Comparison of ENCODE assay signal across 14 cellular contexts in genomic region chr9:76114144-76114543, GRCh38.
A peak's percentile ranks its signal among the peaks of the same experiment; 100 is the strongest.
DNase-seq lines count a peak whose midpoint lies in the region; ATAC-seq and TF ChIP-seq lines count a peak whose summit lies in the region.
"Had no signal": no experiment of that assay in that cellular context is flagged by ENCODE, and none has a peak within 500 bp of the region (broad histone marks: within the 10 kb centered on the region; RNA-seq: fewer than 3 reads in every experiment).

No MANE protein-coding gene starts in this region.

- H2AK5ac ChIP-seq in IMR-90 (ENCODE audit: low read depth, low read length): no peak overlapping the region

- CTCF ChIA-PET in IMR-90 (lab: Yijun Ruan, JAX): no interaction called here

- H3K27me3 ChIP-seq in IMR-90 (ENCODE audit: control insufficient read depth, insufficient read depth, low read length): no peaks in the 10 kb centered on the region
- no peaks in the 10 kb centered on the region for H3K27me3 ChIP-seq in tibial artery
- H3K27me3 ChIP-seq: BLaER1 treated with 17β-estradiol and CSF1 and Interleukin-3, amounts not matched to agents 10 nM and 100 nM; SJSA1 had no signal

- no peak overlapping the region for H3K27ac ChIP-seq in IMR-90 (ENCODE audit: insufficient read depth, low read length)
- H3K27ac ChIP-seq in tibial artery: peak overlapping the region; percentile 13 to 15
- H3K27ac ChIP-seq: BLaER1 treated with 17β-estradiol and CSF1 and Interleukin-3, amounts not matched to agents 10 nM and 100 nM; SJSA1 had no signal

- ATAC-seq in IMR-90 (ENCODE audit: low read depth): peak; percentile 64
- ATAC-seq: PC-3 had no signal

- no peak overlapping the region for H3K4ac ChIP-seq in IMR-90 (ENCODE audit: low read depth, low read length)

- H2BK5ac ChIP-seq in IMR-90 (ENCODE audit: low read depth, low read length, poor library complexity, severe bottlenecking): no peak overlapping the region

- H3K56ac ChIP-seq in IMR-90 (ENCODE audit: extremely low read depth, insufficient read depth, low read length): no peak overlapping the region

- H4K8ac ChIP-seq in IMR-90 (ENCODE audit: low read depth in 2 of 2, low read length in 2 of 2): no peak overlapping the region

- no peak overlapping the region for H3K9ac ChIP-seq in IMR-90 (ENCODE audit: low read depth, low read length)
- H3K9ac ChIP-seq: BLaER1 treated with 17β-estradiol and CSF1 and Interleukin-3, amounts not matched to agents 10 nM and 100 nM had no signal

- intact Hi-C loops in IMR-90 (cut with micrococcal nuclease) (loop anchor here (5.0 kb wide), 1 partner anchor 188 kb away; no protein-coding TSS in a partner anchor), tibial artery (cut with DNase I; ENCODE audit: low total_unique reads) (no loop called here)

- H3K4me3 ChIP-seq in IMR-90 (ENCODE audit: insufficient read depth, low read depth, low read length) (no peak overlapping the region), choroid plexus epithelial cell (ENCODE audit: low read depth, low read length) (no peak overlapping the region), fibroblast of villous mesenchyme (ENCODE audit: low read depth, low read length) (no peak overlapping the region), tibial artery (no peak overlapping the region)
- H3K4me3 ChIP-seq: BLaER1 treated with 17β-estradiol and CSF1 and Interleukin-3, amounts not matched to agents 10 nM and 100 nM; SJSA1 had no signal

- no peak overlapping the region for H4K91ac ChIP-seq in IMR-90 (ENCODE audit: insufficient read depth, low read depth, low read length)

- H3K4me2 ChIP-seq in IMR-90 (ENCODE audit: low read depth, low read length): no peak overlapping the region
- H3K4me2 ChIP-seq: BLaER1 treated with 17β-estradiol and CSF1 and Interleukin-3, amounts not matched to agents 10 nM and 100 nM had no signal

- dilution Hi-C loops in IMR-90 (cut with HindIII; ENCODE audit: low sequenced_read_pairs, unreplicated experiment): no loop called here

- TF ChIP-seq RAD21 in IMR-90 (IDR thresholded peaks at IDR 0.05; ENCODE audit: low read length): no peak

- WGBS in IMR-90 (ENCODE audit: extremely low coverage in 2 of 2, insufficient read length in 1 of 2), 2 experiments: no CpG with 5 or more reads among the region's 3 CpGs

- BruUV-seq in IMR-90 (replicated peaks; lab: Mats Ljungman, UMichigan): no TSS peak

- H4K20me1 ChIP-seq in IMR-90 (ENCODE audit: insufficient read depth, low read length): no peaks in the 10 kb centered on the region
- H4K20me1 ChIP-seq: BLaER1 treated with 17β-estradiol and CSF1 and Interleukin-3, amounts not matched to agents 10 nM and 100 nM had no signal

- H3K9me1 ChIP-seq in IMR-90 (ENCODE audit: insufficient read depth, low read length): no peaks in the 10 kb centered on the region

- DNase-seq in IMR-90 (peak; percentile 34), choroid plexus epithelial cell (ENCODE audit: low read depth) (peak; percentile 64), fibroblast of villous mesenchyme (ENCODE audit: low read depth) (peak; percentile 38), tibial artery (no peak), NCI-H82 (lab: John Stamatoyannopoulos, UW) (no peak), NCI-H526 treated with DMSO at 0.1 percent for 48 hours (lab: John Stamatoyannopoulos, UW) (no peak), NCI-H1694 (lab: John Stamatoyannopoulos, UW) (no peak)
- DNase-seq: Caco-2, NCI-H1436 treated with DMSO at 0.1 percent for 48 hours, NCI-H2227 treated with DMSO at 0.1 percent for 48 hours, NCI-H526, PC-3 had no signal

- POLR2A ChIA-PET in IMR-90 (lab: Charles Lee; ENCODE audit: unreplicated experiment): no interaction called here

- H3K36me3 ChIP-seq in IMR-90 (ENCODE audit: control insufficient read depth, insufficient read depth, low read length) (peaks cover 1% of the 10 kb centered on the region; the same call in 1 of the 2 replicates), tibial artery (no peaks in the 10 kb centered on the region)
- H3K36me3 ChIP-seq: BLaER1 treated with 17β-estradiol and CSF1 and Interleukin-3, amounts not matched to agents 10 nM and 100 nM; SJSA1 had no signal

- no peak overlapping the region for H3K14ac ChIP-seq in IMR-90 (replicated peaks; ENCODE audit: low read depth, low read length)

- no peak for TF ChIP-seq POLR2A in IMR-90 (IDR thresholded peaks at IDR 0.05; ENCODE audit: low read depth, low read length)

- peak overlapping the region; percentile 53; the same call in 1 of the 2 replicates for H3K18ac ChIP-seq in IMR-90 (ENCODE audit: low read depth, low read length)

- H3K9me3 ChIP-seq in IMR-90 (ENCODE audit: control insufficient read depth, insufficient read depth, low read length) (no peaks in the 10 kb centered on the region), tibial artery (no peaks in the 10 kb centered on the region)
- H3K9me3 ChIP-seq: BLaER1 treated with 17β-estradiol and CSF1 and Interleukin-3, amounts not matched to agents 10 nM and 100 nM; Caco-2; SJSA1 had no signal

- in situ Hi-C loops in IMR-90 (cut with MboI; ENCODE audit: low sequenced_read_pairs): no loop called here

- H2BK20ac ChIP-seq in IMR-90 (ENCODE audit: low read depth, low read length): no peak overlapping the region

- no peak overlapping the region for H3K23ac ChIP-seq in IMR-90 (ENCODE audit: low read depth, low read length)

- H2BK120ac ChIP-seq in IMR-90 (ENCODE audit: low read depth, low read length): no peak overlapping the region

- TF ChIP-seq CTCF in IMR-90 (conservative IDR thresholded peaks at IDR 0.05; ENCODE audit: low read depth, low read length) (no peak), choroid plexus epithelial cell (conservative IDR thresholded peaks at IDR 0.05; ENCODE audit: low read depth, low read length) (no peak), fibroblast of villous mesenchyme (IDR thresholded peaks at IDR 0.05; ENCODE audit: insufficient read depth, low read depth, low read length) (no peak), tibial artery (IDR thresholded peaks at IDR 0.05) (no peak)

- no peaks in the 10 kb centered on the region for H3K79me1 ChIP-seq in IMR-90 (ENCODE audit: low read depth in 1 of 2, low read length in 2 of 2)

- H3K4me1 ChIP-seq in IMR-90 (ENCODE audit: control insufficient read depth, insufficient read depth, low read length) (peaks cover 3% of the 10 kb centered on the region), tibial artery (peaks cover 0 to 64% (median 13%) of the 10 kb centered on the region in 4 donors)
- H3K4me1 ChIP-seq: BLaER1 treated with 17β-estradiol and CSF1 and Interleukin-3, amounts not matched to agents 10 nM and 100 nM; Caco-2; SJSA1 had no signal

- H2AFZ ChIP-seq in IMR-90 (replicated peaks; ENCODE audit: low read length, poor library complexity): no peak overlapping the region

- no peak overlapping the region for H2BK15ac ChIP-seq in IMR-90 (ENCODE audit: low read depth, low read length)

- H4K5ac ChIP-seq in IMR-90 (ENCODE audit: low read depth, low read length): no peak overlapping the region

- H2AK9ac ChIP-seq in IMR-90 (replicated peaks; ENCODE audit: low read depth, low read length, poor library complexity): no peak overlapping the region

TF ChIP-seq in IMR-90, 13 proteins besides CTCF, POLR2A, EP300 and RAD21:
- TF ChIP-seq RFX5 (IDR thresholded peaks at IDR 0.05; ENCODE audit: low read depth, low read length) (no peak), MAZ (IDR thresholded peaks at IDR 0.05; ENCODE audit: borderline replicate concordance, low read depth, low read length) (no peak), FOS (IDR thresholded peaks at IDR 0.05; ENCODE audit: low read depth, low read length) (no peak), CEBPB (IDR thresholded peaks at IDR 0.05; ENCODE audit: low read depth, low read length) (no peak), SMC3 (IDR thresholded peaks at IDR 0.05; ENCODE audit: low read depth, low read length) (no peak)

Comparison
In these comparisons a context has a peak if more than half of its experiments do, and no peak if none do; other contexts are left out.
1. DNase-seq: peak in IMR-90 (single experiment), choroid plexus epithelial cell (single experiment) and fibroblast of villous mesenchyme (single experiment); none in tibial artery (0 of 2), NCI-H82 (single experiment), NCI-H526 treated with DMSO at 0.1 percent for 48 hours (single experiment) and NCI-H1694 (single experiment).